ENCODE assay signal across 16 cellular contexts in the genomic region with DNA sequence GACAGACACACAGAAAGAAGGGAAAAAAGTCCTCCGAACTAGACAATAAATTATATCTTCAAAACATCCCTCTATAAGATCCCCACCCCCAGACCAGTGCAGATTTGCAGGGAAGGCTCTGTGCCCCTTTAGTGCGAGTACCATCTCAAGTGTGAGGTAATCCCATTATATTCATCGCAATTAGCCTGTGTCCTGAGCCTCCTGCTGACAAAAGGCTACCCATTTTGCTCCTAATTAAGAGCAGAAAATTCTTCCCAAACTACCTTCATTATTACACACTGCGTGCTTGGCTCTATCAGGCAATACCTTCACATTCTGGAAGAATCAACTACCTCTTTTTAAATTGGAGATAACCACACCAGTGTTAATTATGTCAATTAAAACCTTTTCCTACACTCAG.
"Had no signal": no experiment of that assay in that cellular context is flagged by ENCODE, and none has a peak within 500 bp of the region (broad histone marks: within the 10 kb centered on the region; RNA-seq: fewer than 3 reads in every experiment).

No MANE protein-coding gene starts in this region.

- H3K4me1 Mint-ChIP-seq: activated CD4-positive, alpha-beta T cell treated with anti-CD3 and anti-CD28 coated beads for 36 hours; activated naive CD4-positive, alpha-beta T cell treated with anti-CD3 and anti-CD28 coated beads, Interleukin-2, amount 50 U/mL, for 24 hours; memory B cell; naive B cell; stimulated activated naive CD8-positive, alpha-beta T cell treated with anti-CD3 and anti-CD28 coated beads, Interleukin-15, amount 100 ng/mL, for 72 hours had no signal

- H3K36me3 Mint-ChIP-seq: activated naive CD4-positive, alpha-beta T cell treated with anti-CD3 and anti-CD28 coated beads, Interleukin-2, amount 50 U/mL, for 24 hours; memory B cell; naive B cell; WTC11 had no signal

- DNase-seq: activated CD4-positive, alpha-beta T cell treated with anti-CD3 and anti-CD28 coated beads for 36 hours; activated CD4-positive, alpha-beta T cell treated with anti-CD3 and anti-CD28 coated beads, Interleukin-2, amount 50 U/mL, for 48 hours; activated gamma-delta T cell; adrenal gland; effector CD8-positive, alpha-beta T cell; heart right ventricle; mucosa of descending colon; naive B cell; stimulated activated CD4-positive, alpha-beta T cell treated with anti-CD3 and anti-CD28 coated beads, Interleukin-4, amount 100 ng/mL, for 1 hour; stimulated activated naive CD8-positive, alpha-beta T cell treated with anti-CD3 and anti-CD28 coated beads, Interleukin-15, amount 100 ng/mL, for 72 hours; transverse colon; uterus had no signal

- H3K9me3 Mint-ChIP-seq: dendritic cell treated with granulocyte-macrophage colony-stimulating factor and Interleukin-4, amounts not matched to agents 40 ng/mL and 50 ng/mL, for 4 days; memory B cell; WTC11 had no signal

- H3K27me3 Mint-ChIP-seq: activated CD4-positive, alpha-beta T cell treated with anti-CD3 and anti-CD28 coated beads for 36 hours; activated naive CD4-positive, alpha-beta T cell treated with anti-CD3 and anti-CD28 coated beads, Interleukin-2, amount 50 U/mL, for 24 hours; dendritic cell treated with granulocyte-macrophage colony-stimulating factor and Interleukin-4, amounts not matched to agents 40 ng/mL and 50 ng/mL, for 4 days; naive B cell; stimulated activated naive CD8-positive, alpha-beta T cell treated with anti-CD3 and anti-CD28 coated beads, Interleukin-15, amount 100 ng/mL, for 72 hours had no signal

- H3K4me3 Mint-ChIP-seq: activated CD4-positive, alpha-beta T cell treated with anti-CD3 and anti-CD28 coated beads for 36 hours; activated naive CD4-positive, alpha-beta T cell treated with anti-CD3 and anti-CD28 coated beads, Interleukin-2, amount 50 U/mL, for 24 hours; dendritic cell treated with granulocyte-macrophage colony-stimulating factor and Interleukin-4, amounts not matched to agents 40 ng/mL and 50 ng/mL, for 4 days; memory B cell; naive B cell; stimulated activated naive CD8-positive, alpha-beta T cell treated with anti-CD3 and anti-CD28 coated beads, Interleukin-15, amount 100 ng/mL, for 72 hours; WTC11 had no signal

- H3K27ac Mint-ChIP-seq: activated CD4-positive, alpha-beta T cell treated with anti-CD3 and anti-CD28 coated beads for 36 hours; activated naive CD4-positive, alpha-beta T cell treated with anti-CD3 and anti-CD28 coated beads, Interleukin-2, amount 50 U/mL, for 24 hours; dendritic cell treated with granulocyte-macrophage colony-stimulating factor and Interleukin-4, amounts not matched to agents 40 ng/mL and 50 ng/mL, for 4 days; memory B cell; stimulated activated naive CD8-positive, alpha-beta T cell treated with anti-CD3 and anti-CD28 coated beads, Interleukin-15, amount 100 ng/mL, for 72 hours had no signal
